Comparison of ENCODE assay signal across 2 cellular contexts in the genomic region with DNA sequence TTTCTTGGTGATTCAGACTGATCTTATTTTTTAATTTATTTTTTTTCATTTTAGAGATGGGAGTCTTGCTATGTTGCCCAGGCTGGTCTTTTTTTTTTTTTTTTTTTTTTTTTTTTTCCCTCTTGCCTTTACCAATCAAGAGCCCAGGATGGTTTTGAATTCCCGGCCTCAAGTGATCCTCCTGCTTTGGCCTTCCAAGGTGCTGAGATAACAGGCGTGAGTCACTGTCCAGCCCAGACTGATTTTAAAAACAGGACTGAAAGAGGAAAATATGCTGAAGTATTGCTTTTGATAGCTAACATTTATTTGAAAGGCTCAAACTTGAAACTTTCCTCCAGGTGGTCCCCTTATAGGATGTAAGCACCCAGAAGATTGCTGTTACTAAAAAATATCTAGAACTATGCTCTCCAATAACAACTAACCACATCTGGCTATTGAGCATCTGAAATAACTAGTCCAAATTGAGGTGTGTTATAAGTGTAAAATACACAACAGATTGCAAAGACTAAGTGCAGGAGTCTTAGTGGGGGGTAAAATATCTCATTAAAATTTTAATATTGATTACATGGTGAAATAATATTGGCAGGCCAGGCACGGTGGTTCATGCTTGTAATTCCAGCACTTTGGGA.
TF ChIP-seq lines count a peak whose summit lies in the region.

No MANE protein-coding gene starts in this region.

TF ChIP-seq in IMR-90, 13 proteins besides CTCF, POLR2A, EP300 and RAD21:
- TF ChIP-seq, protein P1, sequence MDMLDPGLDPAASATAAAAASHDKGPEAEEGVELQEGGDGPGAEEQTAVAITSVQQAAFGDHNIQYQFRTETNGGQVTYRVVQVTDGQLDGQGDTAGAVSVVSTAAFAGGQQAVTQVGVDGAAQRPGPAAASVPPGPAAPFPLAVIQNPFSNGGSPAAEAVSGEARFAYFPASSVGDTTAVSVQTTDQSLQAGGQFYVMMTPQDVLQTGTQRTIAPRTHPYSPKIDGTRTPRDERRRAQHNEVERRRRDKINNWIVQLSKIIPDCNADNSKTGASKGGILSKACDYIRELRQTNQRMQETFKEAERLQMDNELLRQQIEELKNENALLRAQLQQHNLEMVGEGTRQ (IDR thresholded peaks at IDR 0.05; ENCODE audit: low read depth, low read length): no peak
- TF ChIP-seq RCOR1 (IDR thresholded peaks at IDR 0.05; ENCODE audit: insufficient replicate concordance, low read length): no peak
- no peak for TF ChIP-seq CEBPB (IDR thresholded peaks at IDR 0.05; ENCODE audit: low read depth, low read length)

TF ChIP-seq in GM12878, 131 proteins besides CTCF, POLR2A, EP300 and RAD21:
- TF ChIP-seq NFXL1 (IDR thresholded peaks at IDR 0.05; ENCODE audit: borderline replicate concordance) (peak; percentile 78; the same call in 1 of the 2 replicates), ETV6 (conservative IDR thresholded peaks at IDR 0.05 in 1 of 2, IDR thresholded peaks at IDR 0.05 in 1 of 2; ENCODE audit: borderline replicate concordance in 1 of 2, low read depth in 1 of 2) (peak in 1 of 2 experiments; percentile 90; a peak in 1 of 4 replicates), FOXK2 (IDR thresholded peaks at IDR 0.05) (no peak)
- TF ChIP-seq, protein P2, sequence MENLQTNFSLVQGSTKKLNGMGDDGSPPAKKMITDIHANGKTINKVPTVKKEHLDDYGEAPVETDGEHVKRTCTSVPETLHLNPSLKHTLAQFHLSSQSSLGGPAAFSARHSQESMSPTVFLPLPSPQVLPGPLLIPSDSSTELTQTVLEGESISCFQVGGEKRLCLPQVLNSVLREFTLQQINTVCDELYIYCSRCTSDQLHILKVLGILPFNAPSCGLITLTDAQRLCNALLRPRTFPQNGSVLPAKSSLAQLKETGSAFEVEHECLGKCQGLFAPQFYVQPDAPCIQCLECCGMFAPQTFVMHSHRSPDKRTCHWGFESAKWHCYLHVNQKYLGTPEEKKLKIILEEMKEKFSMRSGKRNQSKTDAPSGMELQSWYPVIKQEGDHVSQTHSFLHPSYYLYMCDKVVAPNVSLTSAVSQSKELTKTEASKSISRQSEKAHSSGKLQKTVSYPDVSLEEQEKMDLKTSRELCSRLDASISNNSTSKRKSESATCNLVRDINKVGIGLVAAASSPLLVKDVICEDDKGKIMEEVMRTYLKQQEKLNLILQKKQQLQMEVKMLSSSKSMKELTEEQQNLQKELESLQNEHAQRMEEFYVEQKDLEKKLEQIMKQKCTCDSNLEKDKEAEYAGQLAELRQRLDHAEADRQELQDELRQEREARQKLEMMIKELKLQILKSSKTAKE (IDR thresholded peaks at IDR 0.05; ENCODE audit: low read depth, poor library complexity, severe bottlenecking): no peak
- TF ChIP-seq, protein P3, sequence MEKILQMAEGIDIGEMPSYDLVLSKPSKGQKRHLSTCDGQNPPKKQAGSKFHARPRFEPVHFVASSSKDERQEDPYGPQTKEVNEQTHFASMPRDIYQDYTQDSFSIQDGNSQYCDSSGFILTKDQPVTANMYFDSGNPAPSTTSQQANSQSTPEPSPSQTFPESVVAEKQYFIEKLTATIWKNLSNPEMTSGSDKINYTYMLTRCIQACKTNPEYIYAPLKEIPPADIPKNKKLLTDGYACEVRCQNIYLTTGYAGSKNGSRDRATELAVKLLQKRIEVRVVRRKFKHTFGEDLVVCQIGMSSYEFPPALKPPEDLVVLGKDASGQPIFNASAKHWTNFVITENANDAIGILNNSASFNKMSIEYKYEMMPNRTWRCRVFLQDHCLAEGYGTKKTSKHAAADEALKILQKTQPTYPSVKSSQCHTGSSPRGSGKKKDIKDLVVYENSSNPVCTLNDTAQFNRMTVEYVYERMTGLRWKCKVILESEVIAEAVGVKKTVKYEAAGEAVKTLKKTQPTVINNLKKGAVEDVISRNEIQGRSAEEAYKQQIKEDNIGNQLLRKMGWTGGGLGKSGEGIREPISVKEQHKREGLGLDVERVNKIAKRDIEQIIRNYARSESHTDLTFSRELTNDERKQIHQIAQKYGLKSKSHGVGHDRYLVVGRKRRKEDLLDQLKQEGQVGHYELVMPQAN (conservative IDR thresholded peaks at IDR 0.05): 0 out of 2 replicates have a peak, but pooled peaks have one; percentile 14
